In genomic region chr6:42947950-42948349, GRCh38 we compare ENCODE assay signal across 27 cellular contexts. TPM values are rescaled to one million over a fixed set of nuclear protein-coding genes. Genes with fewer than 3 reads are reported as not detected.
"Had no signal": no experiment of that assay in that cellular context is flagged by ENCODE, and none has a peak within 500 bp of the region (broad histone marks: within the 10 kb centered on the region; RNA-seq: fewer than 3 reads in every experiment).

No MANE protein-coding gene starts in this region.

- H3K4me1 Mint-ChIP-seq: activated CD4-positive, alpha-beta memory T cell treated with anti-CD3 and anti-CD28 coated beads, Interleukin-2, amount 10 ng/mL, durations not matched to agents 7 days and 5 days; activated CD4-positive, alpha-beta T cell treated with anti-CD3 and anti-CD28 coated beads, Interleukin-2, amount 10 ng/mL, durations not matched to agents 24 days and 14 days; central memory CD8-positive, alpha-beta T cell; neural crest cell; stimulated activated naive CD8-positive, alpha-beta T cell treated with anti-CD3 and anti-CD28 coated beads, Interleukin-15, amount 100 ng/mL, for 72 hours; T-helper 17 cell had no signal

- H3K27me3 ChIP-seq: breast epithelium, colonic mucosa, dorsolateral prefrontal cortex, esophagus muscularis mucosa, right atrium auricular region, suprapubic skin, tibial nerve had no signal

- H3K36me3 ChIP-seq: breast epithelium, colonic mucosa, right atrium auricular region had no signal

- H3K4me1 ChIP-seq: breast epithelium, colonic mucosa, right atrium auricular region, suprapubic skin, tibial nerve had no signal

- H3K27me3 Mint-ChIP-seq: activated CD4-positive, alpha-beta memory T cell treated with anti-CD3 and anti-CD28 coated beads, Interleukin-2, amount 10 ng/mL, durations not matched to agents 7 days and 5 days; activated CD4-positive, alpha-beta T cell treated with anti-CD3 and anti-CD28 coated beads, Interleukin-2, amount 10 ng/mL, durations not matched to agents 24 days and 14 days; central memory CD8-positive, alpha-beta T cell; effector memory CD8-positive, alpha-beta T cell; naive thymus-derived CD4-positive, alpha-beta T cell; progenitor cell of endocrine pancreas; stimulated activated naive CD8-positive, alpha-beta T cell treated with anti-CD3 and anti-CD28 coated beads, Interleukin-15, amount 100 ng/mL, for 72 hours; T-helper 17 cell had no signal

- H3K9me3 ChIP-seq: breast epithelium, colonic mucosa, esophagus muscularis mucosa, right atrium auricular region, suprapubic skin, tibial nerve had no signal

- DNase-seq: activated CD4-positive, alpha-beta memory T cell treated with anti-CD3 and anti-CD28 coated beads, Interleukin-2, amount 10 ng/mL, durations not matched to agents 7 days and 5 days; activated CD4-positive, alpha-beta T cell treated with anti-CD3 and anti-CD28 coated beads, Interleukin-2, amount 10 ng/mL, durations not matched to agents 24 days and 14 days; activated CD4-positive, CD25-positive, alpha-beta regulatory T cell; activated gamma-delta T cell; colonic mucosa; dorsolateral prefrontal cortex; effector memory CD8-positive, alpha-beta T cell; naive thymus-derived CD4-positive, alpha-beta T cell; stimulated activated CD4-positive, alpha-beta T cell treated with anti-CD3 and anti-CD28 coated beads, Interleukin-12 subunit alpha, Interleukin-12 subunit beta, amount 100 ng/mL, for 4 hours; stimulated activated CD4-positive, alpha-beta T cell treated with anti-CD3 and anti-CD28 coated beads, Interleukin-4, amount 100 ng/mL, for 4 hours; stimulated activated naive CD8-positive, alpha-beta T cell treated with anti-CD3 and anti-CD28 coated beads, Interleukin-15, amount 100 ng/mL, for 72 hours; SW 1271; T-helper 17 cell had no signal

- H3K27ac ChIP-seq: breast epithelium, colonic mucosa, dorsolateral prefrontal cortex, right atrium auricular region, suprapubic skin, tibial nerve had no signal

- ATAC-seq: activated naive CD4-positive, alpha-beta T cell treated with anti-CD3 and anti-CD28 coated beads, Interleukin-2, amount 50 U/mL, for 72 hours; effector memory CD8-positive, alpha-beta T cell; naive thymus-derived CD4-positive, alpha-beta T cell; stimulated activated naive CD8-positive, alpha-beta T cell treated with anti-CD3 and anti-CD28 coated beads, Interleukin-15, amount 100 ng/mL, for 72 hours; T-helper 17 cell had no signal

- H3K27ac Mint-ChIP-seq: activated CD4-positive, alpha-beta memory T cell treated with anti-CD3 and anti-CD28 coated beads, Interleukin-2, amount 10 ng/mL, durations not matched to agents 7 days and 5 days; activated CD4-positive, alpha-beta T cell treated with anti-CD3 and anti-CD28 coated beads, Interleukin-2, amount 10 ng/mL, durations not matched to agents 24 days and 14 days; activated T-helper 1 cell treated with anti-CD3 and anti-CD28 coated beads, Interleukin-12 subunit alpha, Interleukin-12 subunit beta, Interleukin-2, Interleukin-4 antibody, amounts not matched to agents 30 ng/mL and 10 ng/mL and 1 ng/mL, durations not matched to agents 14 hours and 24 hours and 36 hours; T-helper 17 cell had no signal

- H3K4me3 Mint-ChIP-seq: activated CD4-positive, alpha-beta memory T cell treated with anti-CD3 and anti-CD28 coated beads, Interleukin-2, amount 10 ng/mL, durations not matched to agents 7 days and 5 days; activated CD4-positive, alpha-beta T cell treated with anti-CD3 and anti-CD28 coated beads, Interleukin-2, amount 10 ng/mL, durations not matched to agents 24 days and 14 days; activated T-helper 1 cell treated with anti-CD3 and anti-CD28 coated beads, Interleukin-12 subunit alpha, Interleukin-12 subunit beta, Interleukin-2, Interleukin-4 antibody, amounts not matched to agents 30 ng/mL and 10 ng/mL and 1 ng/mL, durations not matched to agents 14 hours and 24 hours and 36 hours; central memory CD8-positive, alpha-beta T cell; effector memory CD8-positive, alpha-beta T cell; naive thymus-derived CD4-positive, alpha-beta T cell; neural crest cell; stimulated activated naive CD8-positive, alpha-beta T cell treated with anti-CD3 and anti-CD28 coated beads, Interleukin-15, amount 100 ng/mL, for 72 hours; T-helper 17 cell had no signal

- H3K9me3 Mint-ChIP-seq: activated CD4-positive, alpha-beta memory T cell treated with anti-CD3 and anti-CD28 coated beads, Interleukin-2, amount 10 ng/mL, durations not matched to agents 7 days and 5 days; activated CD4-positive, alpha-beta T cell treated with anti-CD3 and anti-CD28 coated beads, Interleukin-2, amount 10 ng/mL, durations not matched to agents 24 days and 14 days; activated naive CD4-positive, alpha-beta T cell treated with anti-CD3 and anti-CD28 coated beads, Interleukin-2, amount 50 U/mL, for 72 hours; activated T-helper 1 cell treated with anti-CD3 and anti-CD28 coated beads, Interleukin-12 subunit alpha, Interleukin-12 subunit beta, Interleukin-2, Interleukin-4 antibody, amounts not matched to agents 30 ng/mL and 10 ng/mL and 1 ng/mL, durations not matched to agents 14 hours and 24 hours and 36 hours; central memory CD8-positive, alpha-beta T cell; effector memory CD8-positive, alpha-beta T cell; naive thymus-derived CD4-positive, alpha-beta T cell; neural crest cell; stimulated activated naive CD8-positive, alpha-beta T cell treated with anti-CD3 and anti-CD28 coated beads, Interleukin-15, amount 100 ng/mL, for 72 hours had no signal

- H3K4me3 ChIP-seq: breast epithelium, colonic mucosa, esophagus muscularis mucosa, lung, right atrium auricular region, suprapubic skin, tibial nerve had no signal

- H3K36me3 Mint-ChIP-seq: activated naive CD4-positive, alpha-beta T cell treated with anti-CD3 and anti-CD28 coated beads, Interleukin-2, amount 50 U/mL, for 72 hours had no signal

RNA-seq across cellular contexts. Expression of gene GNMT, which starts 12.6 kb away (rescaled TPM):
- total RNA-seq: glomerular endothelial cell had no signal
- polyA plus RNA-seq: naive thymus-derived CD4-positive, alpha-beta T cell had no signal

RNA-seq across cellular contexts. Expression of gene PTCRA, which starts 32.1 kb away (rescaled TPM):
- total RNA-seq: activated CD4-positive, alpha-beta memory T cell treated with anti-CD3 and anti-CD28 coated beads, Interleukin-2, amount 10 ng/mL, durations not matched to agents 7 days and 5 days; activated CD4-positive, alpha-beta T cell treated with anti-CD3 and anti-CD28 coated beads, Interleukin-2, amount 10 ng/mL, durations not matched to agents 24 days and 14 days; activated naive CD4-positive, alpha-beta T cell treated with anti-CD3 and anti-CD28 coated beads, Interleukin-2, amount 50 U/mL, for 72 hours; activated T-helper 1 cell treated with anti-CD3 and anti-CD28 coated beads, Interleukin-12 subunit alpha, Interleukin-12 subunit beta, Interleukin-2, Interleukin-4 antibody, amounts not matched to agents 30 ng/mL and 10 ng/mL and 1 ng/mL, durations not matched to agents 14 hours and 24 hours and 36 hours; astrocyte; breast epithelium; colonic mucosa; glomerular endothelial cell; kidney; neural crest cell; progenitor cell of endocrine pancreas; suprapubic skin; tibial nerve had no signal
- polyA plus RNA-seq: naive thymus-derived CD4-positive, alpha-beta T cell had no signal
